ENCODE assay signal across 16 cellular contexts in the genomic region with DNA sequence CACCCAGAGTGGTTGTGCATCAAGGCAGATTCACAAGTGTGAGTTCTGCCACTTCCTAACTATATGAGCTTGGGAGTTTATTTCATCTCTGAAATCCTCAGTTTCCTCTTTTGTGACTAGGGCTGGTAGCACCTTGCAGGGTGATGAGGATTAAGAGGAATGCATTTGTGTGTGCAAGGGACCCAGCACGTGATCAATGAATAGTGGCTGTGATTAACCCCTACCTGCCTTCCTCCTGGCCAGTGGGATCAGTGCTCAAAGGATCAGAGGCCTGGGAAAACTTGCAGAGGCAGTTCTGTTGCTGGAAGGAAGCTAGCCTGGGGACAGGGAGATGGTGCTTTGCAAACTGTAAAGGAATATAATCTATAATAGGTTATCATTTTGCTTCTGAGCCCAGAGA. TPM values are rescaled to one million over a fixed set of nuclear protein-coding genes. Genes with fewer than 3 reads are reported as not detected.
DNase-seq lines count a peak whose midpoint lies in the region; ATAC-seq, FAIRE-seq and TF ChIP-seq lines count a peak whose summit lies in the region.
"Had no signal": no experiment of that assay in that cellular context is flagged by ENCODE, and none has a peak within 500 bp of the region (broad histone marks: within the 10 kb centered on the region; RNA-seq: fewer than 3 reads in every experiment).

No MANE protein-coding gene starts in this region.

- H3K36me3 ChIP-seq in adipocyte (ENCODE audit: control insufficient read depth, insufficient read depth, low read length, severe bottlenecking) (peaks cover 16% of the 10 kb centered on the region), keratinocyte (ENCODE audit: control insufficient read depth in 2 of 2, extremely low read depth in 1 of 2, insufficient read depth in 2 of 2, low read length in 2 of 2) (peaks cover 13 to 42% of the 10 kb centered on the region in 2 experiments)

- H3K4me2 ChIP-seq in keratinocyte (ENCODE audit: control insufficient read depth, extremely low read depth, insufficient read depth, low read depth, low read length): peak overlapping the region; percentile 4

- peak overlapping the region; percentile 98 for H3K27ac ChIP-seq in keratinocyte (ENCODE audit: control insufficient read depth, insufficient read depth, low read length)

- no peaks in the 10 kb centered on the region for H4K20me1 ChIP-seq in keratinocyte (ENCODE audit: control insufficient read depth, extremely low read depth, insufficient read depth, low read length)

- H3K4me1 Mint-ChIP-seq in progenitor cell of endocrine pancreas (ENCODE audit: low read depth): peaks cover 89% of the 10 kb centered on the region

- H3K9me1 ChIP-seq in keratinocyte (ENCODE audit: control insufficient read depth, extremely low read depth, insufficient read depth, low read length): peaks cover 4% of the 10 kb centered on the region

- dilution Hi-C loops in keratinocyte (cut with MboI; ENCODE audit: extremely low pct_ligation_motif_present, low sequenced_read_pairs): no loop called here

- H3K9me3 ChIP-seq in adipocyte (ENCODE audit: control insufficient read depth, low read length): no peaks in the 10 kb centered on the region
- H3K9me3 ChIP-seq in keratinocyte (ENCODE audit: control insufficient read depth, low read depth, low read length): no peaks in the 10 kb centered on the region
- H3K9me3 ChIP-seq: mucosa of descending colon had no signal

- H3K4me1 ChIP-seq in adipocyte (ENCODE audit: control insufficient read depth, insufficient read depth, low read length) (peaks cover 94% of the 10 kb centered on the region), keratinocyte (ENCODE audit: control insufficient read depth, extremely low read depth, insufficient read depth, low read length) (peaks cover 99% of the 10 kb centered on the region)

- no peak overlapping the region for H2AFZ ChIP-seq in keratinocyte (ENCODE audit: control insufficient read depth, low read length)

- no peak overlapping the region for H3K4me3 ChIP-seq in adipocyte (ENCODE audit: low read length)
- H3K4me3 ChIP-seq in keratinocyte (ENCODE audit: control insufficient read depth in 2 of 3, extremely low read depth in 1 of 3, insufficient read depth in 2 of 3, low read depth in 1 of 3, low read length in 3 of 3): no peak overlapping the region
- H3K4me3 ChIP-seq: mucosa of descending colon had no signal

- H3K27me3 Mint-ChIP-seq in progenitor cell of endocrine pancreas: no peaks in the 10 kb centered on the region

- peak overlapping the region; percentile 99 for H3K27ac Mint-ChIP-seq in progenitor cell of endocrine pancreas
- H3K27ac Mint-ChIP-seq: stimulated activated naive CD8-positive, alpha-beta T cell treated with anti-CD3 and anti-CD28 coated beads, Interleukin-15, amount 100 ng/mL, for 72 hours had no signal

- TF ChIP-seq CTCF in keratinocyte (optimal IDR thresholded peaks at IDR 0.05 in 1 of 3, IDR thresholded peaks at IDR 0.05 in 1 of 3, conservative IDR thresholded peaks at IDR 0.05 in 1 of 3; ENCODE audit: extremely low read depth in 1 of 3, insufficient read depth in 2 of 3, low read length in 3 of 3) (no peak), progenitor cell of endocrine pancreas (IDR thresholded peaks at IDR 0.05; ENCODE audit: unreplicated experiment) (no peak), GM10266 (IDR thresholded peaks at IDR 0.05; ENCODE audit: control insufficient read depth, insufficient read depth, low read depth, missing control alignments) (no peak)

- peak overlapping the region; percentile 95 for H3K4me3 Mint-ChIP-seq in progenitor cell of endocrine pancreas (ENCODE audit: low read depth)
- H3K4me3 Mint-ChIP-seq: stimulated activated naive CD8-positive, alpha-beta T cell treated with anti-CD3 and anti-CD28 coated beads, Interleukin-15, amount 100 ng/mL, for 72 hours had no signal

- peaks cover 9% of the 10 kb centered on the region for H3K36me3 Mint-ChIP-seq in progenitor cell of endocrine pancreas (ENCODE audit: insufficient read depth)

- DNase-seq in ELF-1 (ENCODE audit: low read depth, low spot score) (peak; percentile 67), adipocyte (ENCODE audit: low read depth) (no peak), keratinocyte (ENCODE audit: low read depth, low spot score) (no peak), progenitor cell of endocrine pancreas (ENCODE audit: low spot score, unreplicated experiment) (no peak), HTR-8/SVneo (ENCODE audit: insufficient read length, low spot score) (no peak), GM10266 (ENCODE audit: extremely low spot score) (no peak)
- DNase-seq in activated CD8-positive, alpha-beta memory T cell treated with anti-CD3 and anti-CD28 coated beads for 24 hours: no peak
- DNase-seq: activated CD4-positive, CD25-positive, alpha-beta regulatory T cell; HCEC 1CT; SHP77; stimulated activated CD4-positive, alpha-beta T cell treated with anti-CD3 and anti-CD28 coated beads, Interleukin-1b, Interleukin-23, amount 100 ng/mL, for 48 hours; stimulated activated naive CD8-positive, alpha-beta T cell treated with anti-CD3 and anti-CD28 coated beads, Interleukin-15, amount 100 ng/mL, for 72 hours had no signal

- peaks cover 84% of the 10 kb centered on the region for H3K79me2 ChIP-seq in keratinocyte (ENCODE audit: control insufficient read depth, insufficient read depth, low read length)

- FAIRE-seq in keratinocyte (lab: Jason Lieb, UNC) (no peak), HTR-8/SVneo (lab: Jason Lieb, UNC) (no peak)
- FAIRE-seq: bronchial epithelial cell had no signal

- H3K27me3 ChIP-seq in adipocyte (replicated peaks; ENCODE audit: control insufficient read depth, insufficient read depth, low read length) (no peaks in the 10 kb centered on the region), keratinocyte (ENCODE audit: control insufficient read depth, extremely low read depth, insufficient read depth, low read length) (no peaks in the 10 kb centered on the region)

- H3K9me3 Mint-ChIP-seq in progenitor cell of endocrine pancreas (ENCODE audit: low read depth): no peaks in the 10 kb centered on the region
- H3K9me3 Mint-ChIP-seq: stimulated activated naive CD8-positive, alpha-beta T cell treated with anti-CD3 and anti-CD28 coated beads, Interleukin-15, amount 100 ng/mL, for 72 hours had no signal

- H3K9ac ChIP-seq in adipocyte (ENCODE audit: low read length): peak overlapping the region; percentile 78
- peak overlapping the region; percentile 99 for H3K9ac ChIP-seq in keratinocyte (ENCODE audit: control insufficient read depth, extremely low read depth, insufficient read depth, low read length)

- ATAC-seq in esophagus mucosa: no peak
- ATAC-seq: mucosa of descending colon; stimulated activated naive CD8-positive, alpha-beta T cell treated with anti-CD3 and anti-CD28 coated beads, Interleukin-15, amount 100 ng/mL, for 72 hours had no signal

RNA-seq across cellular contexts. Expression of gene SDC4, which starts 7.3 kb away (rescaled TPM):
- 114 to 206 TPM (median 140 TPM) in 3 replicates for polyA plus RNA-seq in keratinocyte
- 28.2 TPM for polyA plus RNA-seq in keratinocyte (2011; ENCODE audit: low read depth)
- polyA plus RNA-seq in keratinocyte (2011; cell fraction: cytosol; rRNA removed): 68.5 and 78.5 TPM in 2 replicates
- polyA plus RNA-seq in keratinocyte (2011; cell fraction: nucleus; rRNA removed): 189 and 212 TPM in 2 replicates
- 187 and 229 TPM in 2 replicates for polyA plus RNA-seq in keratinocyte (2012; ENCODE audit: low replicate concordance)
- 183 to 252 TPM (median 197 TPM) in 3 replicates for polyA minus RNA-seq in keratinocyte
- polyA minus RNA-seq in keratinocyte (2011; cell fraction: cytosol; rRNA and poly(A)+ RNA removed): 145 TPM
- polyA minus RNA-seq in keratinocyte (2011; cell fraction: nucleus; rRNA and poly(A)+ RNA removed): 171 and 233 TPM in 2 replicates
- total RNA-seq in progenitor cell of endocrine pancreas: 112 and 121 TPM in 2 replicates
- total RNA-seq in esophagus mucosa: 99.1 TPM

RNA-seq across cellular contexts. Expression of gene SYS1, which starts 22.0 kb away (rescaled TPM):
- 16.8 to 29.8 TPM (median 22.0 TPM) in 3 replicates for polyA plus RNA-seq in keratinocyte
- polyA plus RNA-seq in keratinocyte (2011; ENCODE audit: low read depth): 2.4 TPM
- 18.0 and 21.4 TPM in 2 replicates for polyA plus RNA-seq in keratinocyte (2011; cell fraction: cytosol; rRNA removed)
- 17.8 and 20.3 TPM in 2 replicates for polyA plus RNA-seq in keratinocyte (2011; cell fraction: nucleus; rRNA removed)
- 13.0 and 16.6 TPM in 2 replicates for polyA plus RNA-seq in keratinocyte (2012; ENCODE audit: low replicate concordance)
- 41.4 to 75.8 TPM (median 52.7 TPM) in 3 replicates for polyA minus RNA-seq in keratinocyte
- 55.8 TPM for polyA minus RNA-seq in keratinocyte (2011; cell fraction: cytosol; rRNA and poly(A)+ RNA removed)
- polyA minus RNA-seq in keratinocyte (2011; cell fraction: nucleus; rRNA and poly(A)+ RNA removed): 14.1 and 18.9 TPM in 2 replicates
- 31.1 and 31.9 TPM in 2 replicates for total RNA-seq in progenitor cell of endocrine pancreas
- 13.7 TPM for total RNA-seq in esophagus mucosa

RNA-seq across cellular contexts. Expression of gene MATN4, which starts 32.9 kb away (rescaled TPM):
- polyA plus RNA-seq in keratinocyte: 0.08 TPM in 1 of 3 replicates, not detected in the others
- polyA plus RNA-seq in keratinocyte (2011; ENCODE audit: low read depth): 0.12 TPM
- not detected in 2 replicates for polyA plus RNA-seq in keratinocyte (2011; cell fraction: cytosol; rRNA removed)
- polyA plus RNA-seq in keratinocyte (2011; cell fraction: nucleus; rRNA removed): 0.05 and 0.16 TPM in 2 replicates
- 0.17 TPM in 1 of 2 replicates, not detected in the other for polyA plus RNA-seq in keratinocyte (2012; ENCODE audit: low replicate concordance)
- polyA minus RNA-seq in keratinocyte: not detected in 3 replicates
- not detected for polyA minus RNA-seq in keratinocyte (2011; cell fraction: cytosol; rRNA and poly(A)+ RNA removed)
- polyA minus RNA-seq in keratinocyte (2011; cell fraction: nucleus; rRNA and poly(A)+ RNA removed): not detected in 2 replicates
- total RNA-seq in progenitor cell of endocrine pancreas (0.20 TPM in 1 of 2 replicates, not detected in the other), esophagus mucosa (0.16 TPM)
- polyA plus RNA-seq: CD14-positive monocyte had no signal

RNA-seq across cellular contexts. Expression of gene RBPJL, which starts 34.3 kb away (rescaled TPM):
- not detected in 3 replicates for polyA plus RNA-seq in keratinocyte
- not detected for polyA plus RNA-seq in keratinocyte (2011; ENCODE audit: low read depth)
- not detected in 2 replicates for polyA plus RNA-seq in keratinocyte (2011; cell fraction: cytosol; rRNA removed)
- polyA plus RNA-seq in keratinocyte (2011; cell fraction: nucleus; rRNA removed): not detected in 2 replicates
- not detected in 2 replicates for polyA plus RNA-seq in keratinocyte (2012; ENCODE audit: low replicate concordance)
- polyA minus RNA-seq in keratinocyte: not detected in 3 replicates
- polyA minus RNA-seq in keratinocyte (2011; cell fraction: cytosol; rRNA and poly(A)+ RNA removed): not detected
- polyA minus RNA-seq in keratinocyte (2011; cell fraction: nucleus; rRNA and poly(A)+ RNA removed): not detected in 2 replicates
- total RNA-seq in progenitor cell of endocrine pancreas: 1.4 and 1.5 TPM in 2 replicates
- not detected for total RNA-seq in esophagus mucosa
- total RNA-seq: bronchial epithelial cell, mucosa of descending colon had no signal
- polyA plus RNA-seq: CD14-positive monocyte had no signal

RNA-seq across cellular contexts. Expression of gene TP53TG5, which starts 37.2 kb away (rescaled TPM):
- not detected in 3 replicates for polyA plus RNA-seq in keratinocyte
- polyA plus RNA-seq in keratinocyte (2011; ENCODE audit: low read depth): not detected
- not detected in 2 replicates for polyA plus RNA-seq in keratinocyte (2011; cell fraction: cytosol; rRNA removed)
- polyA plus RNA-seq in keratinocyte (2011; cell fraction: nucleus; rRNA removed): 0.22 TPM in 1 of 2 replicates, not detected in the other
- polyA plus RNA-seq in keratinocyte (2012; ENCODE audit: low replicate concordance): 0.34 and 0.44 TPM in 2 replicates
- polyA minus RNA-seq in keratinocyte: not detected in 3 replicates
- polyA minus RNA-seq in keratinocyte (2011; cell fraction: cytosol; rRNA and poly(A)+ RNA removed): not detected
- not detected in 2 replicates for polyA minus RNA-seq in keratinocyte (2011; cell fraction: nucleus; rRNA and poly(A)+ RNA removed)
- total RNA-seq in progenitor cell of endocrine pancreas (not detected in 2 replicates), esophagus mucosa (0.36 TPM)
- total RNA-seq: bronchial epithelial cell had no signal
